In the genomic region with DNA sequence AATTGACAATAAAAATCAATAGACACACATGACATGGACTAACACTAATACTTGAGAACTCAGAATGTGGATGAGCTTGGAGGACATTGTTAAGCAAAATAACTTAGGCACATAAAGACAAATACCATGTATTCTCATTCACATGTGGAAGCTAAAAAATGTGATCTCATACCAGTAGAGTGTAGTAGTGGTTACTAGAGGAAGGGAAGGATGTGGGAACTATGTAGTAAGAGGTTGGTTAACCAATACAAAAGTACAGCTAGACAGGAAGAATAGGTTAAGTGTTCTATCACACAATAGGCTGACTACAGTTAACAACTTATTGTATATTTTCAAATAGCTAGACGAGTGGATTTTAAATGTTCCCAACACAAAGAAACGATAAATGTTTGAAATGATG, we compare ENCODE assay signal across 1 cellular context.
TF ChIP-seq lines count a peak whose summit lies in the region.

No MANE protein-coding gene starts in this region.

TF ChIP-seq in H1, 55 proteins besides CTCF, POLR2A, EP300 and RAD21 (continued from another document):
- TF ChIP-seq ATF2 (IDR thresholded peaks at IDR 0.05; ENCODE audit: low read length) (no peak), CEBPB (IDR thresholded peaks at IDR 0.05; ENCODE audit: low read depth, low read length) (0 out of 2 replicates have a peak, but pooled peaks have one; percentile 5), TAF7 (optimal IDR thresholded peaks at IDR 0.05; ENCODE audit: borderline replicate concordance, low read depth, low read length) (no peak)
